ENCODE assay signal across 9 cellular contexts in genomic region chr17:77460514-77461046, GRCh38.
A peak's percentile ranks its signal among the peaks of the same experiment; 100 is the strongest.
DNase-seq lines count a peak whose midpoint lies in the region; ATAC-seq, FAIRE-seq and TF ChIP-seq lines count a peak whose summit lies in the region.
"Had no signal": no experiment of that assay in that cellular context is flagged by ENCODE, and none has a peak within 500 bp of the region (broad histone marks: within the 10 kb centered on the region; RNA-seq: fewer than 3 reads in every experiment).

No MANE protein-coding gene starts in this region.

- H3K36me3 Mint-ChIP-seq in CD4-positive, alpha-beta T cell (ENCODE audit: low read depth): peaks cover 62% of the 10 kb centered on the region
- peaks cover 4% of the 10 kb centered on the region for H3K36me3 Mint-ChIP-seq in astrocyte (ENCODE audit: low read depth, unreplicated experiment)
- no peaks in the 10 kb centered on the region for H3K36me3 Mint-ChIP-seq in glutamatergic neuron (ENCODE audit: unreplicated experiment)

- POLR2A ChIA-PET in CD4-positive, alpha-beta T cell (lab: Charles Lee): interaction anchor here (0.8 to 11.9 kb wide), 15 partner anchors 8 to 129 kb away, joined by 3 to 681 read pairs (median 10); no protein-coding TSS in a partner anchor

- H3K9me2 ChIP-seq in Loucy (replicated peaks; ENCODE audit: low read depth, low read length): no peaks in the 10 kb centered on the region

- H3K4me3 ChIP-seq in Loucy (ENCODE audit: low read length, poor library complexity, severe bottlenecking) (peak overlapping the region; percentile 76), astrocyte (ENCODE audit: insufficient read depth, low read depth, low read length) (no peak overlapping the region), muscle layer of colon (ENCODE audit: low read depth in 1 of 2, low read length in 2 of 2) (no peak overlapping the region)

- H4K20me1 ChIP-seq in Loucy (ENCODE audit: insufficient read depth, low read length, poor library complexity, severe bottlenecking) (peaks cover 86% of the 10 kb centered on the region), astrocyte (ENCODE audit: insufficient read depth, low read length) (peaks cover 84% of the 10 kb centered on the region)

- DNase-seq in CD4-positive, alpha-beta T cell: no peak
- DNase-seq in astrocyte (ENCODE audit: low read depth) (no peak), glutamatergic neuron (no peak)

- H3K4me3 Mint-ChIP-seq in CD4-positive, alpha-beta T cell: peak overlapping the region; percentile 98
- no peak overlapping the region for H3K4me3 Mint-ChIP-seq in astrocyte (ENCODE audit: unreplicated experiment)
- no peak overlapping the region for H3K4me3 Mint-ChIP-seq in glutamatergic neuron (ENCODE audit: unreplicated experiment)

- no peak for TF ChIP-seq CTCF in CD4-positive, alpha-beta T cell (IDR thresholded peaks at IDR 0.05)
- TF ChIP-seq CTCF in Loucy (conservative IDR thresholded peaks at IDR 0.05; ENCODE audit: low read length) (no peak), astrocyte (IDR thresholded peaks at IDR 0.05; ENCODE audit: insufficient read depth, low read depth, low read length) (no peak), glutamatergic neuron (IDR thresholded peaks at IDR 0.05; ENCODE audit: partially characterized antibody, unreplicated experiment) (no peak)

- CTCF ChIA-PET in CD4-positive, alpha-beta T cell (lab: Charles Lee): interaction anchor here (1.2 to 2.8 kb wide), 5 partner anchors 11 to 129 kb away, joined by 3 to 15 read pairs (median 8); no protein-coding TSS in a partner anchor

- no peaks in the 10 kb centered on the region for H3K27me3 Mint-ChIP-seq in CD4-positive, alpha-beta T cell
- H3K27me3 Mint-ChIP-seq in astrocyte (ENCODE audit: low read depth, unreplicated experiment): no peaks in the 10 kb centered on the region
- H3K27me3 Mint-ChIP-seq in glutamatergic neuron (ENCODE audit: unreplicated experiment): peaks cover 14% of the 10 kb centered on the region

- H3K4me1 ChIP-seq in Loucy (ENCODE audit: insufficient read depth, low read length, poor library complexity, severe bottlenecking) (peaks cover 63% of the 10 kb centered on the region), astrocyte (ENCODE audit: insufficient read depth, low read length) (peaks cover 40% of the 10 kb centered on the region), muscle layer of colon (ENCODE audit: insufficient read depth, low read length) (peaks cover 36% of the 10 kb centered on the region)

- peaks cover 10% of the 10 kb centered on the region; the same call in 1 of the 2 replicates for H3K36me3 ChIP-seq in Loucy (ENCODE audit: insufficient read depth, low read length)
- no peaks in the 10 kb centered on the region for H3K36me3 ChIP-seq in astrocyte (ENCODE audit: insufficient read depth, low read length)
- H3K36me3 ChIP-seq in muscle layer of colon (ENCODE audit: insufficient read depth, low read length): no peaks in the 10 kb centered on the region

- intact Hi-C loops in CD4-positive, alpha-beta T cell (cut with DNase I, micrococcal nuclease): loop anchor here in 1 of 2 experiments (1.0 to 2.0 kb wide), 2 partner anchors 7 to 16 kb away; no protein-coding TSS in a partner anchor

- no peak for ATAC-seq in CD4-positive, alpha-beta T cell (ENCODE audit: poor library complexity)
- ATAC-seq in HG03097 (IDR thresholded peaks at IDR 0.05; ENCODE audit: low FRiP score, unreplicated experiment): no peak
- no peak for ATAC-seq in GM21515 (IDR thresholded peaks at IDR 0.05; ENCODE audit: unreplicated experiment)
- ATAC-seq in GM19035 (IDR thresholded peaks at IDR 0.05; ENCODE audit: unreplicated experiment): no peak

- H3K4me1 Mint-ChIP-seq in CD4-positive, alpha-beta T cell (ENCODE audit: low read depth): peaks cover 84% of the 10 kb centered on the region
- H3K4me1 Mint-ChIP-seq in astrocyte (ENCODE audit: low read depth, unreplicated experiment) (peaks cover 26% of the 10 kb centered on the region), glutamatergic neuron (ENCODE audit: low read depth, unreplicated experiment) (peaks cover 29% of the 10 kb centered on the region)

- FAIRE-seq in astrocyte (lab: Jason Lieb, UNC): no peak
- FAIRE-seq: G401.6 had no signal

- H3K27ac Mint-ChIP-seq in CD4-positive, alpha-beta T cell: peak overlapping the region; percentile 93
- H3K27ac Mint-ChIP-seq in astrocyte (ENCODE audit: unreplicated experiment) (no peak overlapping the region), glutamatergic neuron (ENCODE audit: unreplicated experiment) (no peak overlapping the region)

- no peaks in the 10 kb centered on the region for H3K9me3 ChIP-seq in CD4-positive, alpha-beta T cell (ENCODE audit: control insufficient read depth, low read length)
- H3K9me3 ChIP-seq in Loucy (ENCODE audit: insufficient read depth, low read depth, low read length) (no peaks in the 10 kb centered on the region), astrocyte (ENCODE audit: insufficient read depth, low read depth, low read length) (no peaks in the 10 kb centered on the region), muscle layer of colon (ENCODE audit: low read length) (no peaks in the 10 kb centered on the region)

- no peaks in the 10 kb centered on the region for H3K9me3 Mint-ChIP-seq in CD4-positive, alpha-beta T cell
- no peaks in the 10 kb centered on the region for H3K9me3 Mint-ChIP-seq in astrocyte (ENCODE audit: unreplicated experiment)
- peaks cover 25% of the 10 kb centered on the region for H3K9me3 Mint-ChIP-seq in glutamatergic neuron (ENCODE audit: unreplicated experiment)

- H3K4me2 ChIP-seq in Loucy (ENCODE audit: low read depth, low read length, poor library complexity, severe bottlenecking): peak overlapping the region; percentile 89
- peak overlapping the region; percentile 52 for H3K4me2 ChIP-seq in astrocyte (ENCODE audit: low read length)

- H3K27ac ChIP-seq in CD4-positive, alpha-beta T cell (ENCODE audit: low read depth, low read length): peak overlapping the region; percentile 90
- H3K27ac ChIP-seq in astrocyte (ENCODE audit: low read depth, low read length) (peak overlapping the region; percentile 74), muscle layer of colon (ENCODE audit: low read depth, low read length) (peak overlapping the region; percentile 44)

- H3F3A ChIP-seq in Loucy (ENCODE audit: low read depth): peaks cover 8% of the 10 kb centered on the region

- H2AFZ ChIP-seq in Loucy (ENCODE audit: low read length) (no peak overlapping the region), astrocyte (ENCODE audit: low read depth, low read length) (no peak overlapping the region)

- H3K79me2 ChIP-seq in Loucy (ENCODE audit: insufficient read depth, low read length) (peaks cover 97% of the 10 kb centered on the region), astrocyte (ENCODE audit: insufficient read depth, low read length) (peaks cover 95% of the 10 kb centered on the region)

- peak overlapping the region; percentile 63 for H3K9ac ChIP-seq in Loucy (ENCODE audit: low read depth, low read length, poor library complexity, severe bottlenecking)
- peak overlapping the region; percentile 66 for H3K9ac ChIP-seq in astrocyte (ENCODE audit: low read length)
- H3K9ac ChIP-seq in muscle layer of colon (ENCODE audit: low read length): no peak overlapping the region

- no peaks in the 10 kb centered on the region for H3K27me3 ChIP-seq in CD4-positive, alpha-beta T cell (ENCODE audit: control insufficient read depth, insufficient read depth, low read length)
- no peaks in the 10 kb centered on the region for H3K27me3 ChIP-seq in Loucy (ENCODE audit: insufficient read depth, low read length, poor library complexity, severe bottlenecking)
- no peaks in the 10 kb centered on the region for H3K27me3 ChIP-seq in astrocyte (ENCODE audit: insufficient read depth, low read length)
- no peaks in the 10 kb centered on the region for H3K27me3 ChIP-seq in muscle layer of colon (ENCODE audit: control insufficient read depth in 1 of 2, insufficient read depth in 2 of 2, low read length in 2 of 2)
